26 cellular contexts compared by ENCODE assay signal in the genomic region with DNA sequence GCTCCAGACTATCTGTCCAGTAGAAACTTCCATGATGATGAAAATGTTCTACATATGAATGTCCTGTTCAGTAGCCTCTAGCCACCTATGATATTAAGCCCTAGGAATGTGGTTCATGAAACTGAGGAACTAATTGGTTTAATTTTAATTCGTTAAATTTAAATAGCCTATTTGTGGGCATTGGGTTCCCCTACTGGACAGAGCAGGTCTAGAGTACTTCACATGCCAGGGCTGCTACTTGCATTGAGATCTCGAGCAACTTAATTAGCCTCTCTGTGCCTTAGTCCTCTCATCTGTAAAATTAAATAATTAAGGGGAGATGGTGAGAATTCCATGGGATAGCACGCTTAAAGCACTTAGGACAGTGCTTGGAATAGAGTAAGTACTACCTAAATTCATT.
DNase-seq lines count a peak whose midpoint lies in the region; ATAC-seq and TF ChIP-seq lines count a peak whose summit lies in the region.
"Had no signal": no experiment of that assay in that cellular context is flagged by ENCODE, and none has a peak within 500 bp of the region (broad histone marks: within the 10 kb centered on the region; RNA-seq: fewer than 3 reads in every experiment).

No MANE protein-coding gene starts in this region.

- no peak overlapping the region for H4K8ac ChIP-seq in IMR-90 (ENCODE audit: low read depth in 2 of 2, low read length in 2 of 2)

- H3K4me2 ChIP-seq in IMR-90 (ENCODE audit: low read depth, low read length): no peak overlapping the region

- H3K27me3 ChIP-seq in A673 (replicated peaks; ENCODE audit: insufficient read depth, low read depth, low read length, poor library complexity): no peaks in the 10 kb centered on the region
- H3K27me3 ChIP-seq in IMR-90 (ENCODE audit: control insufficient read depth, insufficient read depth, low read length): no peaks in the 10 kb centered on the region
- H3K27me3 ChIP-seq: upper lobe of right lung had no signal

- H3K18ac ChIP-seq in IMR-90 (ENCODE audit: low read depth, low read length): no peak overlapping the region

- BruUV-seq in A673 (replicated peaks; lab: Mats Ljungman, UMichigan) (no TSS peak), IMR-90 (replicated peaks; lab: Mats Ljungman, UMichigan) (no TSS peak)

- no peak overlapping the region for H3K14ac ChIP-seq in IMR-90 (replicated peaks; ENCODE audit: low read depth, low read length)

- 0 out of 2 replicates have a peak, but pooled peaks have one; percentile 21 for TF ChIP-seq CTCF in A673 (conservative IDR thresholded peaks at IDR 0.05; ENCODE audit: low read depth, low read length)
- peak; percentile 23; the same call in 1 of the 2 replicates for TF ChIP-seq CTCF in IMR-90 (conservative IDR thresholded peaks at IDR 0.05; ENCODE audit: low read depth, low read length)
- peak; percentile 30 for TF ChIP-seq CTCF in fibroblast of pulmonary artery (IDR thresholded peaks at IDR 0.05; ENCODE audit: low read length, missing control alignments)

- H3K4me3 ChIP-seq in A673 (ENCODE audit: low read depth, low read length, poor library complexity, severe bottlenecking) (no peak overlapping the region), IMR-90 (ENCODE audit: insufficient read depth, low read depth, low read length) (no peak overlapping the region), fibroblast of pulmonary artery (replicated peaks; ENCODE audit: low read depth, low read length) (no peak overlapping the region)
- H3K4me3 ChIP-seq: coronary artery, psoas muscle, upper lobe of right lung had no signal

- H3K79me1 ChIP-seq in IMR-90 (ENCODE audit: low read depth in 1 of 2, low read length in 2 of 2): no peaks in the 10 kb centered on the region

- DNase-seq in A673 (ENCODE audit: low spot score) (no peak), IMR-90 (no peak), amniotic epithelial cell (ENCODE audit: low read depth) (peak; percentile 21), fibroblast of pulmonary artery (ENCODE audit: low read depth) (no peak), NCI-H774 (lab: John Stamatoyannopoulos, UW) (no peak), NCI-H82 (lab: John Stamatoyannopoulos, UW) (no peak)
- DNase-seq: activated CD4-positive, alpha-beta memory T cell treated with anti-CD3 and anti-CD28 coated beads, Interleukin-2, amount 10 ng/mL, durations not matched to agents 7 days and 5 days; activated naive CD4-positive, alpha-beta T cell treated with anti-CD3 and anti-CD28 coated beads for 36 hours; activated T-cell treated with anti-CD3 and anti-CD28 coated beads, Interleukin-2, amount 50 U/mL, for 24 hours; KBM-7; left cardiac atrium; midbrain; NCI-H1048; NCI-H2081; NCI-H510A; psoas muscle; SHP77 treated with DMSO at 0.1 percent for 48 hours; small intestine; stimulated activated CD4-positive, alpha-beta T cell treated with anti-CD3 and anti-CD28 coated beads, Interleukin-4, amount 100 ng/mL, for 1 hour; T-helper 17 cell; upper lobe of right lung had no signal

- H2BK120ac ChIP-seq in IMR-90 (ENCODE audit: low read depth, low read length): no peak overlapping the region

- H3K4ac ChIP-seq in IMR-90 (ENCODE audit: low read depth, low read length): no peak overlapping the region; the same call in 1 of the 2 replicates

- H3K36me3 ChIP-seq in A673 (ENCODE audit: insufficient read depth, low read length, poor library complexity, severe bottlenecking) (peaks cover 27% of the 10 kb centered on the region), IMR-90 (ENCODE audit: control insufficient read depth, insufficient read depth, low read length) (peaks cover 49% of the 10 kb centered on the region)
- H3K36me3 ChIP-seq: upper lobe of right lung had no signal

- TF ChIP-seq RAD21 in IMR-90 (IDR thresholded peaks at IDR 0.05; ENCODE audit: low read length): peak; percentile 40

- no peak overlapping the region for H4K91ac ChIP-seq in IMR-90 (ENCODE audit: insufficient read depth, low read depth, low read length)

- H3K27ac ChIP-seq in A673 (ENCODE audit: low read depth, low read length, poor library complexity, severe bottlenecking) (no peak overlapping the region), IMR-90 (ENCODE audit: insufficient read depth, low read length) (no peak overlapping the region)
- H3K27ac ChIP-seq: coronary artery, HL-60, psoas muscle, upper lobe of right lung, VCaP had no signal

- no peak overlapping the region for H3K9ac ChIP-seq in IMR-90 (ENCODE audit: low read depth, low read length)

- TF ChIP-seq POLR2A in IMR-90 (IDR thresholded peaks at IDR 0.05; ENCODE audit: low read depth, low read length): no peak

- no peak overlapping the region for H2AK9ac ChIP-seq in IMR-90 (replicated peaks; ENCODE audit: low read depth, low read length, poor library complexity)

- dilution Hi-C loops in IMR-90 (cut with HindIII; ENCODE audit: low sequenced_read_pairs, unreplicated experiment): no loop called here

- H4K20me1 ChIP-seq in IMR-90 (ENCODE audit: insufficient read depth, low read length): no peaks in the 10 kb centered on the region; the same call in 1 of the 2 replicates

- H4K5ac ChIP-seq in IMR-90 (ENCODE audit: low read depth, low read length): no peak overlapping the region

- H3K23ac ChIP-seq in IMR-90 (ENCODE audit: low read depth, low read length): no peak overlapping the region

- H3K4me1 ChIP-seq in A673 (ENCODE audit: insufficient read depth, low read length, poor library complexity, severe bottlenecking): no peaks in the 10 kb centered on the region
- H3K4me1 ChIP-seq in IMR-90 (ENCODE audit: control insufficient read depth, insufficient read depth, low read length): peaks cover 7% of the 10 kb centered on the region; the same call in 1 of the 2 replicates
- H3K4me1 ChIP-seq: psoas muscle, upper lobe of right lung had no signal

- in situ Hi-C loops in IMR-90 (cut with MboI; ENCODE audit: low sequenced_read_pairs): no loop called here

- ATAC-seq in IMR-90 (ENCODE audit: low read depth): no peak
- ATAC-seq in HG03280 (IDR thresholded peaks at IDR 0.05; ENCODE audit: unreplicated experiment): no peak
- ATAC-seq in HG03342 (IDR thresholded peaks at IDR 0.05; ENCODE audit: unreplicated experiment): no peak
- ATAC-seq: left cardiac atrium, T-helper 17 cell, upper lobe of right lung had no signal

- no peak overlapping the region for H2AK5ac ChIP-seq in IMR-90 (ENCODE audit: low read depth, low read length)

- H3K9me3 ChIP-seq in A673 (ENCODE audit: low read depth, low read length, poor library complexity, severe bottlenecking) (no peaks in the 10 kb centered on the region), IMR-90 (ENCODE audit: control insufficient read depth, insufficient read depth, low read length) (no peaks in the 10 kb centered on the region)
- H3K9me3 ChIP-seq: psoas muscle, upper lobe of right lung had no signal

- H2BK20ac ChIP-seq in IMR-90 (ENCODE audit: low read depth, low read length): no peak overlapping the region

- POLR2A ChIA-PET in A673 (lab: Charles Lee; ENCODE audit: low non-redundant PET) (no interaction called here), IMR-90 (lab: Charles Lee; ENCODE audit: unreplicated experiment) (no interaction called here)

- WGBS in IMR-90 (ENCODE audit: extremely low coverage in 2 of 2, insufficient read length in 1 of 2), 2 experiments: no CpG with 5 or more reads among the region's 3 CpGs

- CTCF ChIA-PET in A673 (lab: Charles Lee) (no interaction called here), IMR-90 (lab: Yijun Ruan, JAX) (no interaction called here)

- H3K56ac ChIP-seq in IMR-90 (ENCODE audit: extremely low read depth, insufficient read depth, low read length): no peak overlapping the region

- H3K9me1 ChIP-seq in IMR-90 (ENCODE audit: insufficient read depth, low read length): peaks cover 2% of the 10 kb centered on the region; the same call in 1 of the 2 replicates

- H2AFZ ChIP-seq in IMR-90 (replicated peaks; ENCODE audit: low read length, poor library complexity): no peak overlapping the region

- intact Hi-C loops in A673 (cut with micrococcal nuclease; ENCODE audit: unreplicated experiment): no loop called here
- intact Hi-C loops in IMR-90 (cut with micrococcal nuclease): no loop called here

- no peak overlapping the region for H2BK15ac ChIP-seq in IMR-90 (ENCODE audit: low read depth, low read length)

- no peak overlapping the region for H2BK5ac ChIP-seq in IMR-90 (ENCODE audit: low read depth, low read length, poor library complexity, severe bottlenecking)

TF ChIP-seq in IMR-90, 13 proteins besides CTCF, POLR2A, EP300 and RAD21:
- TF ChIP-seq MAFK (IDR thresholded peaks at IDR 0.05; ENCODE audit: low read depth, low read length): no peak
- no peak for TF ChIP-seq RFX5 (IDR thresholded peaks at IDR 0.05; ENCODE audit: low read depth, low read length)
- no peak for TF ChIP-seq MXI1 (IDR thresholded peaks at IDR 0.05; ENCODE audit: borderline replicate concordance, low read depth, low read length)
- no peak for TF ChIP-seq FOS (IDR thresholded peaks at IDR 0.05; ENCODE audit: low read depth, low read length)
- TF ChIP-seq CEBPB (IDR thresholded peaks at IDR 0.05; ENCODE audit: low read depth, low read length): no peak
- TF ChIP-seq CHD1 (IDR thresholded peaks at IDR 0.05; ENCODE audit: low read depth, low read length): no peak
- TF ChIP-seq BHLHE40 (IDR thresholded peaks at IDR 0.05; ENCODE audit: low read depth, low read length): no peak
- no peak for TF ChIP-seq RCOR1 (IDR thresholded peaks at IDR 0.05; ENCODE audit: insufficient replicate concordance, low read length)
- no peak for TF ChIP-seq NFE2L2 (IDR thresholded peaks at IDR 0.05; ENCODE audit: low read depth, low read length)
- TF ChIP-seq SMC3 (IDR thresholded peaks at IDR 0.05; ENCODE audit: low read depth, low read length): no peak; the same call in 1 of the 2 replicates
